In genomic region chr13:30465541-30466357, GRCh38 we compare ENCODE assay signal across 8 cellular contexts. TPM values are rescaled to one million over a fixed set of nuclear protein-coding genes. Genes with fewer than 3 reads are reported as not detected.
DNase-seq lines count a peak whose midpoint lies in the region; ATAC-seq, FAIRE-seq and TF ChIP-seq lines count a peak whose summit lies in the region.

TSS of gene HMGB1 (minus strand) at chr13:30465936. CDS start at chr13:30463680, 2,256 bp downstream.

- H3K27me3 ChIP-seq in right atrium auricular region = no peaks in the 10 kb centered on the region
- no peaks in the 10 kb centered on the region for H3K27me3 ChIP-seq in psoas muscle (ENCODE audit: insufficient read depth in 3 of 3, low read length in 2 of 3)

- DNase-seq in NCI-H187 treated with DMSO at 0.1 percent for 48 hours (lab: John Stamatoyannopoulos, UW) (peak; percentile 79), anterior cingulate cortex (lab: John Stamatoyannopoulos, UW) (peak; percentile 83 to 100 (median 98)), right atrium auricular region (ENCODE audit: low spot score) (peak; percentile 100), psoas muscle (peak; percentile 98 to 99), urothelium cell line (ENCODE audit: low spot score) (peak; percentile 93)

- TF ChIP-seq CTCF in right atrium auricular region (IDR thresholded peaks at IDR 0.05) (peak in 1 of 2 donors; percentile 18), psoas muscle (IDR thresholded peaks at IDR 0.05) (no peak)

- intact Hi-C loops in T-helper 2 cell treated with Interferon-gamma antibody and Interleukin-4, amounts not matched to agents 100 ng/mL and 5 ng/mL, for 36 hours (cut with micrococcal nuclease) = loop anchor here (1.0 to 10.0 kb wide), 12 partner anchors 71 to 871 kb away; partner anchors contain the start of genes HSPH1, KATNAL1, SLC7A1 and UBL3
- intact Hi-C loops in psoas muscle (cut with DNase I) = loop anchor here (1.0 to 10.0 kb wide), 4 partner anchors 149 to 337 kb away; partner anchors contain the start of gene USPL1 (in 2 of the 2)

- peaks cover 20% of the 10 kb centered on the region for H3K36me3 ChIP-seq in right atrium auricular region
- H3K36me3 ChIP-seq in psoas muscle (ENCODE audit: insufficient read depth in 1 of 2, low read depth in 1 of 2) = peaks cover 0 to 23% of the 10 kb centered on the region in 2 donors

- peak within 1 kb of the TSS; percentile 98 to 100 for H3K27ac ChIP-seq in right atrium auricular region
- H3K27ac ChIP-seq in psoas muscle = peak within 1 kb of the TSS; percentile 99

- H3K4me1 ChIP-seq in right atrium auricular region (peaks cover 2 to 32% of the 10 kb centered on the region in 2 donors), psoas muscle (peaks cover 27% of the 10 kb centered on the region)

- H3K4me3 ChIP-seq in right atrium auricular region (peak within 1 kb of the TSS; percentile 97 to 99), psoas muscle (peak within 1 kb of the TSS; percentile 96)

- ATAC-seq in GM18499 (IDR thresholded peaks at IDR 0.05; ENCODE audit: insufficient read depth, unreplicated experiment) = peak; percentile 86
- peak; percentile 89 for ATAC-seq in HG02943 (IDR thresholded peaks at IDR 0.05; ENCODE audit: low read depth, unreplicated experiment)
- ATAC-seq in psoas muscle = peak; percentile 95 to 97 (median 96)

- peak; percentile 35 for FAIRE-seq in urothelium cell line (lab: Jason Lieb, UNC)

- 0 to 1% (median 1%) methylated on average over 39 to 64 of the region's 64 CpGs for WGBS in psoas muscle, 3 donors

- H3K9me3 ChIP-seq in right atrium auricular region = no peaks in the 10 kb centered on the region
- H3K9me3 ChIP-seq in psoas muscle = no peaks in the 10 kb centered on the region

RNA-seq across cellular contexts. Expression of gene HMGB1, which starts in this region (rescaled TPM):
- 665 and 671 TPM in 2 replicates for total RNA-seq in T-helper 2 cell treated with Interferon-gamma antibody and Interleukin-4, amounts not matched to agents 100 ng/mL and 5 ng/mL, for 36 hours
- total RNA-seq in right atrium auricular region = 100 to 1,000 TPM; 133 to 190 TPM
- total RNA-seq in psoas muscle = 100 to 1,000 TPM; 126 to 216 (median 187) TPM
- polyA plus RNA-seq in psoas muscle = 100 to 1,000 TPM; 173 to 332 (median 295) TPM

Comparison
In these comparisons a context has a peak if more than half of its experiments do, and no peak if none do; other contexts are left out.
1. Peak in every context shown above with its lines: DNase-seq, ATAC-seq, H3K4me3 ChIP-seq and H3K27ac ChIP-seq.